In genomic region chr13:21945195-21945594, GRCh38 we compare ENCODE assay signal across 27 cellular contexts.
"Had no signal": no experiment of that assay in that cellular context is flagged by ENCODE, and none has a peak within 500 bp of the region (broad histone marks: within the 10 kb centered on the region; RNA-seq: fewer than 3 reads in every experiment).

No MANE protein-coding gene starts in this region.

- H3K9me3 ChIP-seq: testis, thyroid gland, uterus, vagina had no signal

- FAIRE-seq: urothelium cell line had no signal

- H3K36me3 ChIP-seq: stomach, suprapubic skin, thoracic aorta, thyroid gland, tibial artery, tibial nerve, transverse colon, upper lobe of left lung, upper lobe of right lung, uterus, vagina had no signal

- H3K27ac ChIP-seq: stomach, suprapubic skin, testis, thoracic aorta, thyroid gland, tibial artery, tibial nerve, transverse colon, upper lobe of left lung, upper lobe of right lung, uterus, vagina had no signal

- H3K27me3 ChIP-seq: stomach, suprapubic skin, testis, thyroid gland, tibial artery, tibial nerve, transverse colon, upper lobe of left lung, upper lobe of right lung, uterus, vagina had no signal

- H3K4me1 ChIP-seq: stomach, suprapubic skin, testis, thyroid gland, tibial artery, tibial nerve, transverse colon, upper lobe of left lung, upper lobe of right lung, uterus, vagina had no signal

- DNase-seq: stimulated activated CD4-positive, alpha-beta T cell treated with anti-CD3 and anti-CD28 coated beads, Interleukin-2, amount 100 ng/mL, for 48 hours; stimulated activated CD4-positive, alpha-beta T cell treated with anti-CD3 and anti-CD28 coated beads, Interleukin-4, amount 100 ng/mL, for 1 hour; stimulated activated CD4-positive, alpha-beta T cell treated with anti-CD3 and anti-CD28 coated beads, Interleukin-4, amount 100 ng/mL, for 24 hours; stimulated activated CD4-positive, alpha-beta T cell treated with anti-CD3 and anti-CD28 coated beads, Interleukin-4, amount 100 ng/mL, for 4 hours; stimulated activated CD8-positive, alpha-beta memory T cell treated with anti-CD3 and anti-CD28 coated beads, Interleukin-4, amount 100 ng/mL, for 48 hours; stimulated activated naive B cell treated with anti-CD40 and anti-IgM and Interleukin-4, amounts not matched to agents 10 μg/mL and 1 μg/mL and 100 μg/mL, for 72 hours; stimulated activated naive CD4-positive, alpha-beta T cell; stimulated activated naive CD4-positive, alpha-beta T cell treated with Interleukin-2 at 50 U/mL for 16 hours; stimulated activated naive CD8-positive, alpha-beta T cell treated with anti-CD3 and anti-CD28 coated beads, Interleukin-15, amount 100 ng/mL, for 72 hours; stimulated activated naive CD8-positive, alpha-beta T cell treated with anti-CD3 and anti-CD28 coated beads, Interleukin-15, Interleukin-2, amounts not matched to agents 100 U/mL and 50 U/mL, for 24 hours; stomach; substantia nigra; testis; thyroid gland; tibial artery; transverse colon; trophoblast cell; upper lobe of left lung; upper lobe of right lung; uterus had no signal

- ATAC-seq: stimulated activated effector memory CD8-positive, alpha-beta T cell treated with anti-CD3 and anti-CD28 coated beads, Interleukin-12 subunit alpha, Interleukin-12 subunit beta, amount 100 ng/mL, for 72 hours; stimulated activated memory B cell treated with anti-CD40 and anti-IgM and Interleukin-4, amounts not matched to agents 10 μg/mL and 1 μg/mL and 100 μg/mL, for 72 hours; stimulated activated naive B cell treated with anti-CD40 and anti-IgM and Interleukin-4, amounts not matched to agents 10 μg/mL and 1 μg/mL and 100 μg/mL, for 72 hours; stimulated activated naive CD8-positive, alpha-beta T cell treated with anti-CD3 and anti-CD28 coated beads, Interleukin-15, amount 100 ng/mL, for 72 hours; stimulated activated naive CD8-positive, alpha-beta T cell treated with anti-CD3 and anti-CD28 coated beads, Interleukin-15, Interleukin-2, amounts not matched to agents 100 U/mL and 50 U/mL, for 24 hours; upper lobe of right lung had no signal

- H3K4me3 ChIP-seq: stomach, suprapubic skin, testis, thoracic aorta, thyroid gland, tibial artery, tibial nerve, transverse colon, upper lobe of left lung, upper lobe of right lung, uterus, vagina had no signal
